ENCODE assay signal across 1 cellular context in the genomic region with DNA sequence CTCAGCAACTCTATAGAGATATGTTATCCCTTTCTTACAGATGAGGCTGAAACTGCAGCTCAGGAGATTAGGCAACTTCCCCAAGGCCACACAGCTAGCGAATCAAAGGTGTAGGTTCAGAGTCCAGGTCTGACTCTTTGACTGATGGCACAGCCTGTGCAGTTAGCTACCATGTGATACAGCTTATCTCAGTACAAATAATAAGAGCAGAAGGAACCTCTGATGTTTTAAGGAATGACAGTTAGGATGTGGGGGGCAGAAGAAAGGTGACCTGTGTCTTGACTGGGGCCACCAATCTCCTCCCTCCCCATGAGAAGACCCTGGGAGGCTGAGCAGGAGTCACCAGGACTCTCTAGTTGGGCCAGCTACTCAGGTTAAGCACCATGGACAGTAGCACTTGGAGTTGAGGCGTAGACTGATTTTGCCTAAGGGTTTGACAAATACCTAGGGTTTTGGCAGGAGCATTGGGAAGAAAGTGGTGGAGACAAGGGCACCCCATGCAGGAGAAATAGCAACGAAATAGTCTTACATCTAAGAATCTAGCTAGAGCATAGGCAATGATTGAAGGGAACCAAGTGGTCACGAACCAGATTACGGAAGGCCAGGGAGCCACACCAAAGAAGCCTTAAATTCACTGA.
TF ChIP-seq lines count a peak whose summit lies in the region.

No MANE protein-coding gene starts in this region.

TF ChIP-seq in HepG2, 621 proteins besides CTCF, POLR2A, EP300 and RAD21 (continued from another document and continues in another):
- TF ChIP-seq, protein P1, sequence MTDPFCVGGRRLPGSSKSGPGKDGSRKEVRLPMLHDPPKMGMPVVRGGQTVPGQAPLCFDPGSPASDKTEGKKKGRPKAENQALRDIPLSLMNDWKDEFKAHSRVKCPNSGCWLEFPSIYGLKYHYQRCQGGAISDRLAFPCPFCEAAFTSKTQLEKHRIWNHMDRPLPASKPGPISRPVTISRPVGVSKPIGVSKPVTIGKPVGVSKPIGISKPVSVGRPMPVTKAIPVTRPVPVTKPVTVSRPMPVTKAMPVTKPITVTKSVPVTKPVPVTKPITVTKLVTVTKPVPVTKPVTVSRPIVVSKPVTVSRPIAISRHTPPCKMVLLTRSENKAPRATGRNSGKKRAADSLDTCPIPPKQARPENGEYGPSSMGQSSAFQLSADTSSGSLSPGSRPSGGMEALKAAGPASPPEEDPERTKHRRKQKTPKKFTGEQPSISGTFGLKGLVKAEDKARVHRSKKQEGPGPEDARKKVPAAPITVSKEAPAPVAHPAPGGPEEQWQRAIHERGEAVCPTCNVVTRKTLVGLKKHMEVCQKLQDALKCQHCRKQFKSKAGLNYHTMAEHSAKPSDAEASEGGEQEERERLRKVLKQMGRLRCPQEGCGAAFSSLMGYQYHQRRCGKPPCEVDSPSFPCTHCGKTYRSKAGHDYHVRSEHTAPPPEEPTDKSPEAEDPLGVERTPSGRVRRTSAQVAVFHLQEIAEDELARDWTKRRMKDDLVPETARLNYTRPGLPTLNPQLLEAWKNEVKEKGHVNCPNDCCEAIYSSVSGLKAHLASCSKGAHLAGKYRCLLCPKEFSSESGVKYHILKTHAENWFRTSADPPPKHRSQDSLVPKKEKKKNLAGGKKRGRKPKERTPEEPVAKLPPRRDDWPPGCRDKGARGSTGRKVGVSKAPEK (CRISPR knock-in tag; IDR thresholded peaks at IDR 0.05; ENCODE audit: borderline replicate concordance): no peak
- TF ChIP-seq SP2 (CRISPR knock-in tag; IDR thresholded peaks at IDR 0.05) (no peak), SNRNP70 (IDR thresholded peaks at IDR 0.05; ENCODE audit: low read depth, low read length) (no peak), ZNF441 (CRISPR knock-in tag; IDR thresholded peaks at IDR 0.05; ENCODE audit: borderline replicate concordance) (peak; percentile 55; the same call in 1 of the 2 replicates), FLYWCH1 (CRISPR knock-in tag; IDR thresholded peaks at IDR 0.05) (0 out of 2 replicates have a peak, but pooled peaks have one; percentile 78), SCMH1 (CRISPR knock-in tag; IDR thresholded peaks at IDR 0.05; ENCODE audit: borderline replicate concordance) (no peak), KLF11 (CRISPR knock-in tag; IDR thresholded peaks at IDR 0.05) (peak; percentile 80), KDM5B (CRISPR knock-in tag; IDR thresholded peaks at IDR 0.05; ENCODE audit: borderline replicate concordance) (peak; percentile 17; the same call in 1 of the 2 replicates), SMARCC2 (IDR thresholded peaks at IDR 0.05) (no peak), HNF4G (IDR thresholded peaks at IDR 0.05; ENCODE audit: borderline replicate concordance, low read depth, low read length) (peak; percentile 98), HNF4G (CRISPR knock-in tag; IDR thresholded peaks at IDR 0.05; ENCODE audit: borderline replicate concordance, low read depth) (peak; percentile 99), ARNTL (CRISPR knock-in tag; IDR thresholded peaks at IDR 0.05) (peak; percentile 93), MED8 (CRISPR knock-in tag; IDR thresholded peaks at IDR 0.05; ENCODE audit: insufficient replicate concordance) (peak; percentile 68), ISL2 (CRISPR knock-in tag; IDR thresholded peaks at IDR 0.05) (peak; percentile 97), ZBTB42 (CRISPR knock-in tag; IDR thresholded peaks at IDR 0.05) (no peak; the same call in 1 of the 2 replicates), CREM (IDR thresholded peaks at IDR 0.05) (peak; percentile 89), CREM (CRISPR knock-in tag; IDR thresholded peaks at IDR 0.05) (no peak), KAT7 (CRISPR knock-in tag; IDR thresholded peaks at IDR 0.05; ENCODE audit: borderline replicate concordance) (peak; percentile 98), NFRKB (IDR thresholded peaks at IDR 0.05) (no peak), CAMTA2 (CRISPR knock-in tag; IDR thresholded peaks at IDR 0.05; ENCODE audit: borderline replicate concordance) (no peak), PPARG (CRISPR knock-in tag; conservative IDR thresholded peaks at IDR 0.05) (peak; percentile 90), SP1 (IDR thresholded peaks at IDR 0.05) (no peak), SP1 (CRISPR knock-in tag; IDR thresholded peaks at IDR 0.05) (no peak; the same call in 1 of the 2 replicates), ZNF354B (CRISPR knock-in tag; IDR thresholded peaks at IDR 0.05) (no peak; the same call in 1 of the 2 replicates)
- TF ChIP-seq, protein P2, sequence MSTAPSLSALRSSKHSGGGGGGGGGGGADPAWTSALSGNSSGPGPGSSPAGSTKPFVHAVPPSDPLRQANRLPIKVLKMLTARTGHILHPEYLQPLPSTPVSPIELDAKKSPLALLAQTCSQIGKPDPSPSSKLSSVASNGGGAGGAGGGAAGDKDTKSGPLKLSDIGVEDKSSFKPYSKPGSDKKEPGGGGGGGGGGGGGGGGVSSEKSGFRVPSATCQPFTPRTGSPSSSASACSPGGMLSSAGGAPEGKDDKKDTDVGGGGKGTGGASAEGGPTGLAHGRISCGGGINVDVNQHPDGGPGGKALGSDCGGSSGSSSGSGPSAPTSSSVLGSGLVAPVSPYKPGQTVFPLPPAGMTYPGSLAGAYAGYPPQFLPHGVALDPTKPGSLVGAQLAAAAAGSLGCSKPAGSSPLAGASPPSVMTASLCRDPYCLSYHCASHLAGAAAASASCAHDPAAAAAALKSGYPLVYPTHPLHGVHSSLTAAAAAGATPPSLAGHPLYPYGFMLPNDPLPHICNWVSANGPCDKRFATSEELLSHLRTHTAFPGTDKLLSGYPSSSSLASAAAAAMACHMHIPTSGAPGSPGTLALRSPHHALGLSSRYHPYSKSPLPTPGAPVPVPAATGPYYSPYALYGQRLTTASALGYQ (CRISPR knock-in tag; IDR thresholded peaks at IDR 0.05): peak; percentile 97
- TF ChIP-seq, protein P3, sequence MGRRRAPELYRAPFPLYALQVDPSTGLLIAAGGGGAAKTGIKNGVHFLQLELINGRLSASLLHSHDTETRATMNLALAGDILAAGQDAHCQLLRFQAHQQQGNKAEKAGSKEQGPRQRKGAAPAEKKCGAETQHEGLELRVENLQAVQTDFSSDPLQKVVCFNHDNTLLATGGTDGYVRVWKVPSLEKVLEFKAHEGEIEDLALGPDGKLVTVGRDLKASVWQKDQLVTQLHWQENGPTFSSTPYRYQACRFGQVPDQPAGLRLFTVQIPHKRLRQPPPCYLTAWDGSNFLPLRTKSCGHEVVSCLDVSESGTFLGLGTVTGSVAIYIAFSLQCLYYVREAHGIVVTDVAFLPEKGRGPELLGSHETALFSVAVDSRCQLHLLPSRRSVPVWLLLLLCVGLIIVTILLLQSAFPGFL (CRISPR knock-in tag; IDR thresholded peaks at IDR 0.05): 0 out of 2 replicates have a peak, but pooled peaks have one; percentile 27
- TF ChIP-seq, protein P4, sequence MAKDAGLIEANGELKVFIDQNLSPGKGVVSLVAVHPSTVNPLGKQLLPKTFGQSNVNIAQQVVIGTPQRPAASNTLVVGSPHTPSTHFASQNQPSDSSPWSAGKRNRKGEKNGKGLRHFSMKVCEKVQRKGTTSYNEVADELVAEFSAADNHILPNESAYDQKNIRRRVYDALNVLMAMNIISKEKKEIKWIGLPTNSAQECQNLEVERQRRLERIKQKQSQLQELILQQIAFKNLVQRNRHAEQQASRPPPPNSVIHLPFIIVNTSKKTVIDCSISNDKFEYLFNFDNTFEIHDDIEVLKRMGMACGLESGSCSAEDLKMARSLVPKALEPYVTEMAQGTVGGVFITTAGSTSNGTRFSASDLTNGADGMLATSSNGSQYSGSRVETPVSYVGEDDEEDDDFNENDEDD (CRISPR knock-in tag; IDR thresholded peaks at IDR 0.05; ENCODE audit: borderline replicate concordance): peak; percentile 58; the same call in 1 of the 2 replicates
- TF ChIP-seq, protein P5, sequence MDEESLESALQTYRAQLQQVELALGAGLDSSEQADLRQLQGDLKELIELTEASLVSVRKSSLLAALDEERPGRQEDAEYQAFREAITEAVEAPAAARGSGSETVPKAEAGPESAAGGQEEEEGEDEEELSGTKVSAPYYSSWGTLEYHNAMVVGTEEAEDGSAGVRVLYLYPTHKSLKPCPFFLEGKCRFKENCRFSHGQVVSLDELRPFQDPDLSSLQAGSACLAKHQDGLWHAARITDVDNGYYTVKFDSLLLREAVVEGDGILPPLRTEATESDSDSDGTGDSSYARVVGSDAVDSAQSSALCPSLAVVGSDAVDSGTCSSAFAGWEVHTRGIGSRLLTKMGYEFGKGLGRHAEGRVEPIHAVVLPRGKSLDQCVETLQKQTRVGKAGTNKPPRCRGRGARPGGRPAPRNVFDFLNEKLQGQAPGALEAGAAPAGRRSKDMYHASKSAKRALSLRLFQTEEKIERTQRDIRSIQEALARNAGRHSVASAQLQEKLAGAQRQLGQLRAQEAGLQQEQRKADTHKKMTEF (CRISPR knock-in tag; IDR thresholded peaks at IDR 0.05): peak; percentile 99
- TF ChIP-seq, protein P6, sequence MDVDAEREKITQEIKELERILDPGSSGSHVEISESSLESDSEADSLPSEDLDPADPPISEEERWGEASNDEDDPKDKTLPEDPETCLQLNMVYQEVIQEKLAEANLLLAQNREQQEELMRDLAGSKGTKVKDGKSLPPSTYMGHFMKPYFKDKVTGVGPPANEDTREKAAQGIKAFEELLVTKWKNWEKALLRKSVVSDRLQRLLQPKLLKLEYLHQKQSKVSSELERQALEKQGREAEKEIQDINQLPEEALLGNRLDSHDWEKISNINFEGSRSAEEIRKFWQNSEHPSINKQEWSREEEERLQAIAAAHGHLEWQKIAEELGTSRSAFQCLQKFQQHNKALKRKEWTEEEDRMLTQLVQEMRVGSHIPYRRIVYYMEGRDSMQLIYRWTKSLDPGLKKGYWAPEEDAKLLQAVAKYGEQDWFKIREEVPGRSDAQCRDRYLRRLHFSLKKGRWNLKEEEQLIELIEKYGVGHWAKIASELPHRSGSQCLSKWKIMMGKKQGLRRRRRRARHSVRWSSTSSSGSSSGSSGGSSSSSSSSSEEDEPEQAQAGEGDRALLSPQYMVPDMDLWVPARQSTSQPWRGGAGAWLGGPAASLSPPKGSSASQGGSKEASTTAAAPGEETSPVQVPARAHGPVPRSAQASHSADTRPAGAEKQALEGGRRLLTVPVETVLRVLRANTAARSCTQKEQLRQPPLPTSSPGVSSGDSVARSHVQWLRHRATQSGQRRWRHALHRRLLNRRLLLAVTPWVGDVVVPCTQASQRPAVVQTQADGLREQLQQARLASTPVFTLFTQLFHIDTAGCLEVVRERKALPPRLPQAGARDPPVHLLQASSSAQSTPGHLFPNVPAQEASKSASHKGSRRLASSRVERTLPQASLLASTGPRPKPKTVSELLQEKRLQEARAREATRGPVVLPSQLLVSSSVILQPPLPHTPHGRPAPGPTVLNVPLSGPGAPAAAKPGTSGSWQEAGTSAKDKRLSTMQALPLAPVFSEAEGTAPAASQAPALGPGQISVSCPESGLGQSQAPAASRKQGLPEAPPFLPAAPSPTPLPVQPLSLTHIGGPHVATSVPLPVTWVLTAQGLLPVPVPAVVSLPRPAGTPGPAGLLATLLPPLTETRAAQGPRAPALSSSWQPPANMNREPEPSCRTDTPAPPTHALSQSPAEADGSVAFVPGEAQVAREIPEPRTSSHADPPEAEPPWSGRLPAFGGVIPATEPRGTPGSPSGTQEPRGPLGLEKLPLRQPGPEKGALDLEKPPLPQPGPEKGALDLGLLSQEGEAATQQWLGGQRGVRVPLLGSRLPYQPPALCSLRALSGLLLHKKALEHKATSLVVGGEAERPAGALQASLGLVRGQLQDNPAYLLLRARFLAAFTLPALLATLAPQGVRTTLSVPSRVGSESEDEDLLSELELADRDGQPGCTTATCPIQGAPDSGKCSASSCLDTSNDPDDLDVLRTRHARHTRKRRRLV (CRISPR knock-in tag; IDR thresholded peaks at IDR 0.05): 0 out of 2 replicates have a peak, but pooled peaks have one; percentile 7
- TF ChIP-seq, protein P7, sequence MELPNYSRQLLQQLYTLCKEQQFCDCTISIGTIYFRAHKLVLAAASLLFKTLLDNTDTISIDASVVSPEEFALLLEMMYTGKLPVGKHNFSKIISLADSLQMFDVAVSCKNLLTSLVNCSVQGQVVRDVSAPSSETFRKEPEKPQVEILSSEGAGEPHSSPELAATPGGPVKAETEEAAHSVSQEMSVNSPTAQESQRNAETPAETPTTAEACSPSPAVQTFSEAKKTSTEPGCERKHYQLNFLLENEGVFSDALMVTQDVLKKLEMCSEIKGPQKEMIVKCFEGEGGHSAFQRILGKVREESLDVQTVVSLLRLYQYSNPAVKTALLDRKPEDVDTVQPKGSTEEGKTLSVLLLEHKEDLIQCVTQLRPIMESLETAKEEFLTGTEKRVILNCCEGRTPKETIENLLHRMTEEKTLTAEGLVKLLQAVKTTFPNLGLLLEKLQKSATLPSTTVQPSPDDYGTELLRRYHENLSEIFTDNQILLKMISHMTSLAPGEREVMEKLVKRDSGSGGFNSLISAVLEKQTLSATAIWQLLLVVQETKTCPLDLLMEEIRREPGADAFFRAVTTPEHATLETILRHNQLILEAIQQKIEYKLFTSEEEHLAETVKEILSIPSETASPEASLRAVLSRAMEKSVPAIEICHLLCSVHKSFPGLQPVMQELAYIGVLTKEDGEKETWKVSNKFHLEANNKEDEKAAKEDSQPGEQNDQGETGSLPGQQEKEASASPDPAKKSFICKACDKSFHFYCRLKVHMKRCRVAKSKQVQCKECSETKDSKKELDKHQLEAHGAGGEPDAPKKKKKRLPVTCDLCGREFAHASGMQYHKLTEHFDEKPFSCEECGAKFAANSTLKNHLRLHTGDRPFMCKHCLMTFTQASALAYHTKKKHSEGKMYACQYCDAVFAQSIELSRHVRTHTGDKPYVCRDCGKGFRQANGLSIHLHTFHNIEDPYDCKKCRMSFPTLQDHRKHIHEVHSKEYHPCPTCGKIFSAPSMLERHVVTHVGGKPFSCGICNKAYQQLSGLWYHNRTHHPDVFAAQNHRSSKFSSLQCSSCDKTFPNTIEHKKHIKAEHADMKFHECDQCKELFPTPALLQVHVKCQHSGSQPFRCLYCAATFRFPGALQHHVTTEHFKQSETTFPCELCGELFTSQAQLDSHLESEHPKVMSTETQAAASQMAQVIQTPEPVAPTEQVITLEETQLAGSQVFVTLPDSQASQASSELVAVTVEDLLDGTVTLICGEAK (IDR thresholded peaks at IDR 0.05): no peak
- TF ChIP-seq, protein P7 (CRISPR knock-in tag; IDR thresholded peaks at IDR 0.05): peak; percentile 82
